ENCODE assay signal across 6 cellular contexts in genomic region chr20:63971960-63972311, GRCh38. TPM values are rescaled to one million over a fixed set of nuclear protein-coding genes. Genes with fewer than 3 reads are reported as not detected.
DNase-seq lines count a peak whose midpoint lies in the region; ATAC-seq, FAIRE-seq and TF ChIP-seq lines count a peak whose summit lies in the region.
"Not testable (repeated sequence)": the region's sequence is repeated elsewhere in the genome, so short reads cannot be mapped to it uniquely, and the experiment has no call there.
"Had no signal": no experiment of that assay in that cellular context is flagged by ENCODE, and none has a peak within 500 bp of the region (broad histone marks: within the 10 kb centered on the region; RNA-seq: fewer than 3 reads in every experiment).

No MANE protein-coding gene starts in this region.

- peaks cover 48% of the 10 kb centered on the region for H3K4me1 ChIP-seq in HepG2 (ENCODE audit: insufficient read depth, low read length)

- not testable (repeated sequence) for H3K9me3 Mint-ChIP-seq in IgD-negative memory B cell, brain, neural crest cell

- WGBS in HepG2 (ENCODE audit: low lambda C conversion rate): 63% methylated on average over 10 of the region's 10 CpGs

- CTCF ChIA-PET in HepG2 (lab: Yijun Ruan, JAX; ENCODE audit: low intra/inter-chr PET ratio, low total read pairs): not testable (repeated sequence)

- H3K36me3 Mint-ChIP-seq in IgD-negative memory B cell; brain; neural crest cell (ENCODE audit: low read depth): not testable (repeated sequence)

- in situ Hi-C loops in HepG2 (cut with HindIII; ENCODE audit: extremely low pct_ligation_motif_present, low pct_unique_long_range_greater_than_20kb): not testable (repeated sequence)

- H3K4me1 Mint-ChIP-seq in IgD-negative memory B cell (peaks cover 0 to 17% (median 9%) of the 10 kb centered on the region in 3 donors), brain (peaks cover 43% of the 10 kb centered on the region), neural crest cell (peaks cover 15% of the 10 kb centered on the region)

- not testable (repeated sequence) for TF ChIP-seq POLR2A in HepG2 (IDR thresholded peaks at IDR 0.05; ENCODE audit: insufficient read depth in 1 of 2, low read depth in 2 of 2, low read length in 2 of 2)

- H3K79me2 ChIP-seq in HepG2 (ENCODE audit: insufficient read depth, low read length): peaks cover 13% of the 10 kb centered on the region

- H3K27me3 ChIP-seq in HepG2 (ENCODE audit: control insufficient read depth in 1 of 2, insufficient read depth in 2 of 2, low read length in 2 of 2): not testable (repeated sequence)

- TF ChIP-seq EP300 in HepG2 (IDR thresholded peaks at IDR 0.05; ENCODE audit: low read depth in 2 of 2, low read length in 2 of 2); HepG2 (CRISPR knock-in tag; IDR thresholded peaks at IDR 0.05; ENCODE audit: borderline replicate concordance): not testable (repeated sequence)

- TF ChIP-seq CTCF in brain (conservative IDR thresholded peaks at IDR 0.05); HepG2 (CRISPR knock-in tag; IDR thresholded peaks at IDR 0.05); neural crest cell (conservative IDR thresholded peaks at IDR 0.05): not testable (repeated sequence)

- not testable (repeated sequence) for FAIRE-seq in HepG2 (lab: Jason Lieb, UNC)

- H3K4me3 Mint-ChIP-seq in IgD-negative memory B cell (peak overlapping the region in 2 of 4 donors; percentile 32 to 63), brain (peak overlapping the region in 4 of 5 experiments; percentile 16 to 79 (median 60)), neural crest cell (peak overlapping the region; percentile 84)

- H3K27ac Mint-ChIP-seq in IgD-negative memory B cell: peak overlapping the region in 2 of 3 donors; percentile 62 to 84
- H3K27ac Mint-ChIP-seq in brain: peak overlapping the region in 4 of 5 experiments; percentile 24 to 88 (median 61)
- not testable (repeated sequence) for H3K27ac Mint-ChIP-seq in neural crest cell (ENCODE audit: unreplicated experiment)

- not testable (repeated sequence) for H3K9me3 ChIP-seq in HepG2 (ENCODE audit: low read length)

- H3K4me2 ChIP-seq in HepG2 (ENCODE audit: low read depth, low read length): peak overlapping the region; percentile 91

- H3K9ac ChIP-seq in HepG2 (ENCODE audit: insufficient read depth, low read depth, low read length): peak overlapping the region; percentile 48; the same call in 1 of the 2 replicates

- intact Hi-C loops in HepG2 (cut with micrococcal nuclease; ENCODE audit: unreplicated experiment): loop anchor here (5.0 kb wide), 1 partner anchor 435 kb away; the partner anchor contains the start of gene PTK6

- ATAC-seq in HepG2; stimulated activated naive CD8-positive, alpha-beta T cell treated with anti-CD3 and anti-CD28 coated beads, Interleukin-15, Interleukin-2, amounts not matched to agents 100 U/mL and 50 U/mL, for 24 hours: not testable (repeated sequence)

- H2AFZ ChIP-seq in HepG2 (ENCODE audit: low read length): not testable (repeated sequence)

- TF ChIP-seq RAD21 in HepG2 (CRISPR knock-in tag; IDR thresholded peaks at IDR 0.05): not testable (repeated sequence)

- H3K27ac ChIP-seq in HepG2 (ENCODE audit: extremely low read length, insufficient read depth, low read length): peak overlapping the region; percentile 37

- not testable (repeated sequence) for BruUV-seq in HepG2 (replicated peaks; lab: Mats Ljungman, UMichigan)

- H3K4me3 ChIP-seq in HepG2 (replicated peaks in 1 of 3; ENCODE audit: insufficient read depth in 1 of 3, low read depth in 2 of 3, low read length in 3 of 3): peak overlapping the region in 2 of 3 experiments; percentile 34 to 64; a peak in 3 of 6 replicates

- DNase-seq in HepG2 (ENCODE audit: low spot score); neural crest cell (ENCODE audit: low read depth, low spot score): not testable (repeated sequence)
- peak; percentile 2 for DNase-seq in stimulated activated naive CD8-positive, alpha-beta T cell treated with anti-CD3 and anti-CD28 coated beads, Interleukin-15, Interleukin-2, amounts not matched to agents 100 U/mL and 50 U/mL, for 24 hours

- not testable (repeated sequence) for H3K36me3 ChIP-seq in HepG2 (replicated peaks in 1 of 2; ENCODE audit: control insufficient read depth in 1 of 2, insufficient read depth in 2 of 2, low read length in 2 of 2)

- not testable (repeated sequence) for H4K20me1 ChIP-seq in HepG2 (ENCODE audit: insufficient read depth, low read length)

- not testable (repeated sequence) for H3K27me3 Mint-ChIP-seq in IgD-negative memory B cell; brain; neural crest cell (ENCODE audit: low read depth)

- POLR2A ChIA-PET in HepG2 (lab: Yijun Ruan, JAX): interaction anchor here (0.7 to 3.6 kb wide), 4 partner anchors 8 to 21 kb away, joined by 3 to 36 read pairs (median 7); partner anchors contain the start of genes PRPF6 and UCKL1

RNA-seq across cellular contexts. Expression of gene ZNF512B, which starts 2.2 kb away (rescaled TPM):
- polyA plus RNA-seq in IgD-negative memory B cell: 0.30 TPM
- polyA plus RNA-seq in brain (ENCODE audit: insufficient read depth, low read depth, low replicate concordance): 15.2 TPM
- total RNA-seq in HepG2 (2016; rRNA removed; fragmentation: Illumina TruSeq; extraction: Trizol): 22.0 and 30.6 TPM in 2 replicates
- total RNA-seq in HepG2 (2016; cell fraction: cytosol; rRNA removed; fragmentation: Illumina TruSeq; extraction: Trizol; ENCODE audit: low read depth): 2.9 and 3.3 TPM in 2 replicates
- total RNA-seq in HepG2 (2016; cell fraction: insoluble cytoplasmic fraction; rRNA removed; fragmentation: Illumina TruSeq; extraction: Trizol): 19.4 and 31.9 TPM in 2 replicates
- total RNA-seq in HepG2 (2016; cell fraction: membrane; rRNA removed; fragmentation: Illumina TruSeq; extraction: Trizol): 12.6 and 13.7 TPM in 2 replicates
- total RNA-seq in HepG2 (2016; cell fraction: nucleus; rRNA removed; fragmentation: Illumina TruSeq; extraction: Trizol): 28.0 and 32.8 TPM in 2 replicates
- 11.5 and 16.4 TPM in 2 replicates for polyA plus RNA-seq in HepG2 (2011; rRNA removed)
- polyA plus RNA-seq in HepG2 (2011; cell fraction: cytosol; rRNA removed): 9.0 and 12.7 TPM in 2 replicates
- 106 and 141 TPM in 2 replicates for polyA plus RNA-seq in HepG2 (2011; cell fraction: nucleus; rRNA removed)
- 23.5 and 23.8 TPM in 2 replicates for polyA plus RNA-seq in HepG2 (2012)
- polyA plus RNA-seq in HepG2 (2016; cell fraction: cytosol; fragmentation: Illumina TruSeq; extraction: Trizol; ENCODE audit: low read depth): 2.1 and 2.2 TPM in 2 replicates
- polyA plus RNA-seq in HepG2 (2016; cell fraction: insoluble cytoplasmic fraction; fragmentation: Illumina TruSeq; extraction: Trizol; ENCODE audit: low read depth): 23.5 and 28.8 TPM in 2 replicates
- 8.1 and 9.6 TPM in 2 replicates for polyA plus RNA-seq in HepG2 (2016; cell fraction: membrane; fragmentation: Illumina TruSeq; extraction: Trizol; ENCODE audit: low read depth)
- 109 and 115 TPM in 2 replicates for polyA plus RNA-seq in HepG2 (2016; cell fraction: nucleus; fragmentation: Illumina TruSeq; extraction: Trizol; ENCODE audit: insufficient read depth, low read depth)
- polyA minus RNA-seq in HepG2 (2011; rRNA and poly(A)+ RNA removed; ENCODE audit: low replicate concordance): 5.2 and 21.4 TPM in 2 replicates
- polyA minus RNA-seq in HepG2 (2011; cell fraction: cytosol; rRNA and poly(A)+ RNA removed): 14.0 and 14.8 TPM in 2 replicates
- polyA minus RNA-seq in HepG2 (2011; cell fraction: nucleus; rRNA and poly(A)+ RNA removed): 13.6 and 13.9 TPM in 2 replicates
- 33.0 and 34.0 TPM in 2 replicates for total RNA-seq in neural crest cell

RNA-seq across cellular contexts. Expression of gene SAMD10, which starts 7.5 kb away (rescaled TPM):
- polyA plus RNA-seq in IgD-negative memory B cell: 9.5 TPM
- 29.4 TPM for polyA plus RNA-seq in brain (ENCODE audit: insufficient read depth, low read depth, low replicate concordance)
- 5.1 and 6.1 TPM in 2 replicates for total RNA-seq in HepG2 (2016; rRNA removed; fragmentation: Illumina TruSeq; extraction: Trizol)
- total RNA-seq in HepG2 (2016; cell fraction: cytosol; rRNA removed; fragmentation: Illumina TruSeq; extraction: Trizol; ENCODE audit: low read depth): 3.8 and 3.9 TPM in 2 replicates
- 4.7 and 6.8 TPM in 2 replicates for total RNA-seq in HepG2 (2016; cell fraction: insoluble cytoplasmic fraction; rRNA removed; fragmentation: Illumina TruSeq; extraction: Trizol)
- total RNA-seq in HepG2 (2016; cell fraction: membrane; rRNA removed; fragmentation: Illumina TruSeq; extraction: Trizol): 7.9 and 9.1 TPM in 2 replicates
- total RNA-seq in HepG2 (2016; cell fraction: nucleus; rRNA removed; fragmentation: Illumina TruSeq; extraction: Trizol): 5.9 and 6.0 TPM in 2 replicates
- polyA plus RNA-seq in HepG2 (2011; rRNA removed): 11.0 and 11.8 TPM in 2 replicates
- polyA plus RNA-seq in HepG2 (2011; cell fraction: cytosol; rRNA removed): 5.2 and 8.8 TPM in 2 replicates
- 51.4 and 63.7 TPM in 2 replicates for polyA plus RNA-seq in HepG2 (2011; cell fraction: nucleus; rRNA removed)
- 6.2 and 8.9 TPM in 2 replicates for polyA plus RNA-seq in HepG2 (2012)
- 8.7 and 9.1 TPM in 2 replicates for polyA plus RNA-seq in HepG2 (2016; cell fraction: cytosol; fragmentation: Illumina TruSeq; extraction: Trizol; ENCODE audit: low read depth)
- polyA plus RNA-seq in HepG2 (2016; cell fraction: insoluble cytoplasmic fraction; fragmentation: Illumina TruSeq; extraction: Trizol; ENCODE audit: low read depth): 8.4 and 12.7 TPM in 2 replicates
- 15.2 and 15.4 TPM in 2 replicates for polyA plus RNA-seq in HepG2 (2016; cell fraction: membrane; fragmentation: Illumina TruSeq; extraction: Trizol; ENCODE audit: low read depth)
- polyA plus RNA-seq in HepG2 (2016; cell fraction: nucleus; fragmentation: Illumina TruSeq; extraction: Trizol; ENCODE audit: insufficient read depth, low read depth): 20.5 and 24.8 TPM in 2 replicates
- 3.7 and 5.9 TPM in 2 replicates for polyA minus RNA-seq in HepG2 (2011; rRNA and poly(A)+ RNA removed; ENCODE audit: low replicate concordance)
- 4.8 and 6.0 TPM in 2 replicates for polyA minus RNA-seq in HepG2 (2011; cell fraction: cytosol; rRNA and poly(A)+ RNA removed)
- polyA minus RNA-seq in HepG2 (2011; cell fraction: nucleus; rRNA and poly(A)+ RNA removed): 3.3 and 4.0 TPM in 2 replicates
- total RNA-seq in neural crest cell: 6.4 and 8.0 TPM in 2 replicates
- total RNA-seq: SJCRH30 had no signal

RNA-seq across cellular contexts. Expression of gene PRPF6, which starts 9.0 kb away (rescaled TPM):
- 106 TPM for polyA plus RNA-seq in IgD-negative memory B cell
- 196 TPM for polyA plus RNA-seq in brain (ENCODE audit: insufficient read depth, low read depth, low replicate concordance)
- 101 and 127 TPM in 2 replicates for total RNA-seq in HepG2 (2016; rRNA removed; fragmentation: Illumina TruSeq; extraction: Trizol)
- total RNA-seq in HepG2 (2016; cell fraction: cytosol; rRNA removed; fragmentation: Illumina TruSeq; extraction: Trizol; ENCODE audit: low read depth): 28.1 and 30.5 TPM in 2 replicates
- 101 and 116 TPM in 2 replicates for total RNA-seq in HepG2 (2016; cell fraction: insoluble cytoplasmic fraction; rRNA removed; fragmentation: Illumina TruSeq; extraction: Trizol)
- total RNA-seq in HepG2 (2016; cell fraction: membrane; rRNA removed; fragmentation: Illumina TruSeq; extraction: Trizol): 51.1 and 54.9 TPM in 2 replicates
- total RNA-seq in HepG2 (2016; cell fraction: nucleus; rRNA removed; fragmentation: Illumina TruSeq; extraction: Trizol): 68.1 and 77.4 TPM in 2 replicates
- 63.7 and 65.3 TPM in 2 replicates for polyA plus RNA-seq in HepG2 (2011; rRNA removed)
- polyA plus RNA-seq in HepG2 (2011; cell fraction: cytosol; rRNA removed): 58.9 and 67.6 TPM in 2 replicates
- polyA plus RNA-seq in HepG2 (2011; cell fraction: nucleus; rRNA removed): 82.2 and 84.5 TPM in 2 replicates
- 79.5 and 80.7 TPM in 2 replicates for polyA plus RNA-seq in HepG2 (2012)
- polyA plus RNA-seq in HepG2 (2016; cell fraction: cytosol; fragmentation: Illumina TruSeq; extraction: Trizol; ENCODE audit: low read depth): 41.2 and 42.1 TPM in 2 replicates
- 130 and 149 TPM in 2 replicates for polyA plus RNA-seq in HepG2 (2016; cell fraction: insoluble cytoplasmic fraction; fragmentation: Illumina TruSeq; extraction: Trizol; ENCODE audit: low read depth)
- polyA plus RNA-seq in HepG2 (2016; cell fraction: membrane; fragmentation: Illumina TruSeq; extraction: Trizol; ENCODE audit: low read depth): 56.1 and 60.4 TPM in 2 replicates
- 122 TPM in 2 replicates for polyA plus RNA-seq in HepG2 (2016; cell fraction: nucleus; fragmentation: Illumina TruSeq; extraction: Trizol; ENCODE audit: insufficient read depth, low read depth)
- 50.1 and 75.7 TPM in 2 replicates for polyA minus RNA-seq in HepG2 (2011; rRNA and poly(A)+ RNA removed; ENCODE audit: low replicate concordance)
- 46.1 and 51.9 TPM in 2 replicates for polyA minus RNA-seq in HepG2 (2011; cell fraction: cytosol; rRNA and poly(A)+ RNA removed)
- 44.4 and 50.5 TPM in 2 replicates for polyA minus RNA-seq in HepG2 (2011; cell fraction: nucleus; rRNA and poly(A)+ RNA removed)
- 77.4 and 81.5 TPM in 2 replicates for total RNA-seq in neural crest cell

RNA-seq across cellular contexts. Expression of gene UCKL1, which starts 15.7 kb away (rescaled TPM):
- polyA plus RNA-seq in IgD-negative memory B cell: 67.9 TPM
- 45.7 TPM for polyA plus RNA-seq in brain (ENCODE audit: insufficient read depth, low read depth, low replicate concordance)
- 48.0 and 50.2 TPM in 2 replicates for total RNA-seq in HepG2 (2016; rRNA removed; fragmentation: Illumina TruSeq; extraction: Trizol)
- 15.0 and 16.7 TPM in 2 replicates for total RNA-seq in HepG2 (2016; cell fraction: cytosol; rRNA removed; fragmentation: Illumina TruSeq; extraction: Trizol; ENCODE audit: low read depth)
- 43.5 and 50.1 TPM in 2 replicates for total RNA-seq in HepG2 (2016; cell fraction: insoluble cytoplasmic fraction; rRNA removed; fragmentation: Illumina TruSeq; extraction: Trizol)
- 24.1 and 25.5 TPM in 2 replicates for total RNA-seq in HepG2 (2016; cell fraction: membrane; rRNA removed; fragmentation: Illumina TruSeq; extraction: Trizol)
- 48.6 and 53.0 TPM in 2 replicates for total RNA-seq in HepG2 (2016; cell fraction: nucleus; rRNA removed; fragmentation: Illumina TruSeq; extraction: Trizol)
- polyA plus RNA-seq in HepG2 (2011; rRNA removed): 126 and 168 TPM in 2 replicates
- polyA plus RNA-seq in HepG2 (2011; cell fraction: cytosol; rRNA removed): 98.0 and 129 TPM in 2 replicates
- polyA plus RNA-seq in HepG2 (2011; cell fraction: nucleus; rRNA removed): 680 and 852 TPM in 2 replicates
- 77.7 and 89.9 TPM in 2 replicates for polyA plus RNA-seq in HepG2 (2012)
- 10.6 and 11.6 TPM in 2 replicates for polyA plus RNA-seq in HepG2 (2016; cell fraction: cytosol; fragmentation: Illumina TruSeq; extraction: Trizol; ENCODE audit: low read depth)
- 45.9 and 52.5 TPM in 2 replicates for polyA plus RNA-seq in HepG2 (2016; cell fraction: insoluble cytoplasmic fraction; fragmentation: Illumina TruSeq; extraction: Trizol; ENCODE audit: low read depth)
- polyA plus RNA-seq in HepG2 (2016; cell fraction: membrane; fragmentation: Illumina TruSeq; extraction: Trizol; ENCODE audit: low read depth): 15.4 and 15.7 TPM in 2 replicates
- 207 and 220 TPM in 2 replicates for polyA plus RNA-seq in HepG2 (2016; cell fraction: nucleus; fragmentation: Illumina TruSeq; extraction: Trizol; ENCODE audit: insufficient read depth, low read depth)
- 43.6 and 139 TPM in 2 replicates for polyA minus RNA-seq in HepG2 (2011; rRNA and poly(A)+ RNA removed; ENCODE audit: low replicate concordance)
- polyA minus RNA-seq in HepG2 (2011; cell fraction: cytosol; rRNA and poly(A)+ RNA removed): 37.0 and 42.5 TPM in 2 replicates
- 80.1 and 85.5 TPM in 2 replicates for polyA minus RNA-seq in HepG2 (2011; cell fraction: nucleus; rRNA and poly(A)+ RNA removed)
- 39.3 and 39.9 TPM in 2 replicates for total RNA-seq in neural crest cell
